Comparison of ENCODE assay signal across 25 cellular contexts in genomic region chr2:199202964-199203363, GRCh38.
"Had no signal": no experiment of that assay in that cellular context is flagged by ENCODE, and none has a peak within 500 bp of the region (broad histone marks: within the 10 kb centered on the region; RNA-seq: fewer than 3 reads in every experiment).

No MANE protein-coding gene starts in this region.

- H3K27ac ChIP-seq: neural progenitor cell, ovary, parathyroid adenoma, psoas muscle, right lobe of liver, sigmoid colon, stomach, thoracic aorta, thyroid gland, tibial nerve, upper lobe of left lung, uterus had no signal

- H3K36me3 ChIP-seq: neural progenitor cell, ovary, right lobe of liver, sigmoid colon, stomach, thoracic aorta, thyroid gland, tibial nerve, upper lobe of left lung, uterus had no signal

- H3K4me2 ChIP-seq: neural progenitor cell had no signal

- H3K4me3 ChIP-seq: neural progenitor cell, ovary, psoas muscle, right lobe of liver, sigmoid colon, stomach, thoracic aorta, thyroid gland, tibial nerve, upper lobe of left lung, uterus had no signal

- ATAC-seq: natural killer cell; psoas muscle; right cardiac atrium; right lobe of liver; stimulated activated effector memory CD8-positive, alpha-beta T cell treated with anti-CD3 and anti-CD28 coated beads, Interleukin-12 subunit alpha, Interleukin-12 subunit beta, amount 100 ng/mL, for 72 hours; stimulated activated naive B cell treated with anti-CD40 and anti-IgM and Interleukin-4, amounts not matched to agents 10 μg/mL and 1 μg/mL and 100 μg/mL, for 72 hours had no signal

- H2AFZ ChIP-seq: neural progenitor cell, parathyroid adenoma had no signal

- H3K4me1 ChIP-seq: neural progenitor cell, parathyroid adenoma, psoas muscle, right lobe of liver, sigmoid colon, stomach, thyroid gland, tibial nerve, upper lobe of left lung, uterus had no signal

- H3K79me2 ChIP-seq: parathyroid adenoma had no signal

- H3K9me3 ChIP-seq: ovary, psoas muscle, right lobe of liver, sigmoid colon, stomach, thoracic aorta, thyroid gland, tibial nerve, upper lobe of left lung, uterus had no signal

- H3K9ac ChIP-seq: neural progenitor cell, parathyroid adenoma had no signal

- H3K27me3 ChIP-seq: neural progenitor cell, ovary, right lobe of liver, sigmoid colon, stomach, thyroid gland, tibial nerve, upper lobe of left lung, uterus had no signal

- DNase-seq: natural killer cell; occipital lobe; ovary; posterior cingulate gyrus; psoas muscle; right cardiac atrium; right lobe of liver; sigmoid colon; small intestine; stimulated activated CD4-positive, alpha-beta T cell treated with anti-CD3 and anti-CD28 coated beads, Interleukin-15, amount 100 ng/mL, for 24 hours; stimulated activated CD4-positive, alpha-beta T cell treated with anti-CD3 and anti-CD28 coated beads, Interleukin-2, amount 100 ng/mL, for 24 hours; stimulated activated CD4-positive, alpha-beta T cell treated with anti-CD3 and anti-CD28 coated beads, Interleukin-2, amount 100 ng/mL, for 48 hours; stimulated activated CD4-positive, alpha-beta T cell treated with anti-CD3 and anti-CD28 coated beads, Interleukin-4, amount 100 ng/mL, for 24 hours; stimulated activated naive B cell treated with anti-CD40 and anti-IgM and Interleukin-4, amounts not matched to agents 10 μg/mL and 1 μg/mL and 100 μg/mL, for 72 hours; stimulated activated naive CD4-positive, alpha-beta T cell treated with Interleukin-2 at 50 U/mL for 16 hours; stomach; thyroid gland; trophoblast cell; upper lobe of left lung; uterus had no signal
